Comparison of ENCODE assay signal across 12 cellular contexts in the genomic region with DNA sequence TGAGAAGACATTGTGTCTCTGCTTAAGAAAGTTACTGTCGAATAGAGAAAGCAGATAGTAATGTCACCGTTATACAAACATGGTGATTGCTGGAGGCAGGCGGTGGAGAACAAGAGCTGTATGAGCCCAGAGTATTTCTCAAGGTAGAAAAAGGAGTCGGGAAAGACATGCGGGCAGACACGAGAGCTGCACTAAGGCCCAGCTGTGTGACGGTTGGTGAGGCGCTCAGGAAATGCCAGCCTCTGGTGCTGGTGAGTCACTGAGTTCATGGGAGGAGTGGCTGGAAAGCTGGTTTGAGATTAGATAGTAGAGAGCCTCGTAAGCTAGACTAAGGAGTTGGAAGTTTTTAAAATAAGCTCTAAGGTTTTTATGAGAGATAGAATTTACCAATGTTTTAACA.
DNase-seq lines count a peak whose midpoint lies in the region; ATAC-seq, FAIRE-seq and TF ChIP-seq lines count a peak whose summit lies in the region.
"Had no signal": no experiment of that assay in that cellular context is flagged by ENCODE, and none has a peak within 500 bp of the region (broad histone marks: within the 10 kb centered on the region; RNA-seq: fewer than 3 reads in every experiment).

No MANE protein-coding gene starts in this region.

- peak; percentile 16 for FAIRE-seq in HTR-8/SVneo (lab: Jason Lieb, UNC)

- DNase-seq in HTR-8/SVneo (ENCODE audit: insufficient read length, low spot score) (peak; percentile 57), fibroblast of pulmonary artery (ENCODE audit: low read depth) (peak; percentile 88), renal cortical epithelial cell (ENCODE audit: low read depth) (peak; percentile 39), HuH-7 (ENCODE audit: low spot score) (no peak)
- DNase-seq: activated T-cell treated with anti-CD3 and anti-CD28 coated beads, Interleukin-2, amount 50 U/mL, for 48 hours; head of caudate nucleus; NCI-H69; spleen had no signal

- H3K4me3 ChIP-seq in fibroblast of pulmonary artery (replicated peaks; ENCODE audit: low read depth, low read length), result no peak overlapping the region
- H3K4me3 ChIP-seq: spleen had no signal

- TF ChIP-seq CTCF in fibroblast of pulmonary artery (IDR thresholded peaks at IDR 0.05; ENCODE audit: low read length, missing control alignments), result no peak

- ATAC-seq in SK-N-SH treated with all-trans-retinoic acid at 6 μM for 48 hours (peak; percentile 90), HG03342 (IDR thresholded peaks at IDR 0.05; ENCODE audit: unreplicated experiment) (no peak), HG03521 (IDR thresholded peaks at IDR 0.05; ENCODE audit: unreplicated experiment) (no peak), GM21717 (IDR thresholded peaks at IDR 0.05; ENCODE audit: unreplicated experiment) (no peak)

TF ChIP-seq in SK-N-SH treated with all-trans-retinoic acid at 6 μM for 48 hours, 23 proteins besides CTCF, POLR2A, EP300 and RAD21:
- TF ChIP-seq ZC3H10 (CRISPR knock-in tag; IDR thresholded peaks at IDR 0.05), result no peak
- TF ChIP-seq, protein P1, sequence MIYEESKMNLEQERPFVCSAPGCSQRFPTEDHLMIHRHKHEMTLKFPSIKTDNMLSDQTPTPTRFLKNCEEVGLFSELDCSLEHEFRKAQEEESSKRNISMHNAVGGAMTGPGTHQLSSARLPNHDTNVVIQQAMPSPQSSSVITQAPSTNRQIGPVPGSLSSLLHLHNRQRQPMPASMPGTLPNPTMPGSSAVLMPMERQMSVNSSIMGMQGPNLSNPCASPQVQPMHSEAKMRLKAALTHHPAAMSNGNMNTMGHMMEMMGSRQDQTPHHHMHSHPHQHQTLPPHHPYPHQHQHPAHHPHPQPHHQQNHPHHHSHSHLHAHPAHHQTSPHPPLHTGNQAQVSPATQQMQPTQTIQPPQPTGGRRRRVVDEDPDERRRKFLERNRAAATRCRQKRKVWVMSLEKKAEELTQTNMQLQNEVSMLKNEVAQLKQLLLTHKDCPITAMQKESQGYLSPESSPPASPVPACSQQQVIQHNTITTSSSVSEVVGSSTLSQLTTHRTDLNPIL (CRISPR knock-in tag; IDR thresholded peaks at IDR 0.05; ENCODE audit: low read depth), result no peak
- no peak for TF ChIP-seq RARB (CRISPR knock-in tag; IDR thresholded peaks at IDR 0.05)
- TF ChIP-seq CSDC2 (CRISPR knock-in tag; IDR thresholded peaks at IDR 0.05), result no peak
- TF ChIP-seq GLIS3 (CRISPR knock-in tag; IDR thresholded peaks at IDR 0.05), result no peak
- TF ChIP-seq ARNTL (CRISPR knock-in tag; IDR thresholded peaks at IDR 0.05; ENCODE audit: borderline replicate concordance, low read depth), result no peak
